8 cellular contexts compared by ENCODE assay signal in the genomic region with DNA sequence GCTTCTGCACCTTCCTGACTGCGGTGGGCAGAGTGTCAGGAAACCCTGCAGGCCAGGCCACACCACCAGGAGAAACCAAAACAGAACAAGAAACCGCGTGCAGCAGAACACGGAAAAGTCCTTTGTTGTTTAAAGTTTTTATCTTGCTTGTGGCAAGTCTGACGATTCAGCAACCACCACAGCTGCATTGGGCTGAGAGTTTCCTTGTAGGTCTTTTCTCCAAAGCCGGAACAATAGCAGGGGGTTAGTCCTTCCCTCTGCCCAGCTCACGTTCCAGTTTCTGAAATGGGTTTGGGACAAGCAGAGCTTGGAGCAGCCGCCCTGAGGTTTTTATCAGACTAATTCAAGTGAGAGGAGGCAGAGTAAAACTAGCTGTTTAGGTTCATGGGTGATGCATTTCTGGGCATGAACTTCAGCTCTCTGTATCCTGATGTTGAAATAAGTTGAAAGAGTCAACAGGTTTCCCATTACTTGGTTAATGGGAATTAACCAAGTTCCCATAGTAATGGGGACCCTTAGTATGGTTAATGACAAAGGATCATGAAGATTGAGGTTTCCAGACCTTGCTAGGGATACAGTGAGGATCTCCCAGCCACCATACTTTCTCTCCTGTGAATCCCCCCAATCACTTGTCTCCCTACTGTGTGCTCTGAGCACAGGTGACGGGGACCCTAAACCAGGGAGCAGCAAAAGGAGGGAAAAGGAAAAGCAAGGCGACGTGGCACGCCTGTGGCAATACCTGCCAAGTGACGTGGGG.
DNase-seq lines count a peak whose midpoint lies in the region; ATAC-seq, FAIRE-seq and TF ChIP-seq lines count a peak whose summit lies in the region.

No MANE protein-coding gene starts in this region.

- POLR2A ChIA-PET in GM12878 (lab: Charles Lee), result interaction anchor here (0.7 to 1.2 kb wide), 2 partner anchors 45 to 113 kb away, joined by 3 to 4 read pairs; no protein-coding TSS in a partner anchor

- ATAC-seq in T-helper 17 cell (peak; percentile 75), GM12878 (no peak)

- intact Hi-C loops in GM12878 (cut with micrococcal nuclease; ENCODE audit: unreplicated experiment) (loop anchor here (1.0 to 5.0 kb wide), 2 partner anchors 45 to 100 kb away; no protein-coding TSS in a partner anchor), stomach (cut with DNase I; ENCODE audit: low total_unique reads) (loop anchor here (5.0 to 10.0 kb wide), 2 partner anchors 112 to 555 kb away; no protein-coding TSS in a partner anchor)

- in situ Hi-C loops in GM12878 (cut with MboI), result loop anchor here (5.0 to 10.0 kb wide), 3 partner anchors 45 to 688 kb away; a partner anchor contains a TSS

- no peaks in the 10 kb centered on the region for H4K20me1 ChIP-seq in GM12878 (ENCODE audit: control insufficient read depth, insufficient read depth)

- WGBS in GM12878 (ENCODE audit: insufficient coverage, insufficient replicate concordance, low lambda C conversion rate, missing lambda C conversion rate), result 29% methylated on average over 13 of the region's 13 CpGs
- WGBS in stomach, 5 donors, result 17 to 40% (median 28%) methylated on average over 13 of the region's 13 CpGs

- H3K36me3 ChIP-seq in GM12878 (ENCODE audit: control insufficient read depth in 2 of 2, insufficient read depth in 2 of 2, low read length in 1 of 2) (no peaks in the 10 kb centered on the region), mucosa of stomach (ENCODE audit: control insufficient read depth, insufficient read depth, low read length) (no peaks in the 10 kb centered on the region), stomach (no peaks in the 10 kb centered on the region)

- BruUV-seq in GM12878 (replicated peaks; lab: Mats Ljungman, UMichigan), result no TSS peak

- peak in 1 of 2 experiments; percentile 55; a peak in 1 of 4 replicates for TF ChIP-seq EP300 in GM12878 (IDR thresholded peaks at IDR 0.05; ENCODE audit: borderline replicate concordance in 1 of 2, control insufficient read depth in 1 of 2, low read depth in 2 of 2, low read length in 2 of 2)
- TF ChIP-seq EP300 in stomach (IDR thresholded peaks at IDR 0.05), result no peak

- H3K79me2 ChIP-seq in GM12878 (ENCODE audit: control insufficient read depth, insufficient read depth, low read length), result no peaks in the 10 kb centered on the region

- no peaks in the 10 kb centered on the region for H3K36me3 Mint-ChIP-seq in T-helper 17 cell (ENCODE audit: low read depth)

- no peaks in the 10 kb centered on the region for H3K27me3 ChIP-seq in GM12878 (replicated peaks in 1 of 2; ENCODE audit: control insufficient read depth in 2 of 2, insufficient read depth in 2 of 2, low read length in 1 of 2)
- H3K27me3 ChIP-seq in mucosa of stomach (ENCODE audit: control insufficient read depth, insufficient read depth, low read length), result no peaks in the 10 kb centered on the region
- H3K27me3 ChIP-seq in stomach, result no peaks in the 10 kb centered on the region

- H3K4me1 ChIP-seq in GM12878 (ENCODE audit: control insufficient read depth, insufficient read depth, low read length), result peaks cover 43% of the 10 kb centered on the region
- H3K4me1 ChIP-seq in mucosa of stomach (ENCODE audit: control insufficient read depth, insufficient read depth, low read length), result peaks cover 37% of the 10 kb centered on the region
- peaks cover 16 to 51% (median 28%) of the 10 kb centered on the region in 4 donors for H3K4me1 ChIP-seq in stomach

- peak overlapping the region; percentile 78 for H3K4me3 Mint-ChIP-seq in T-helper 17 cell

- RAD21 ChIA-PET in GM12878 (lab: Charles Lee; ENCODE audit: unreplicated experiment), result interaction anchor here (0.7 to 10.9 kb wide), 13 partner anchors 16 to 605 kb away, joined by 3 to 208 read pairs (median 41); no protein-coding TSS in a partner anchor

- no peaks in the 10 kb centered on the region for H3K9me3 ChIP-seq in T-helper 17 cell (ENCODE audit: control insufficient read depth, low read length, poor library complexity, severe bottlenecking)
- peaks cover 4% of the 10 kb centered on the region; the same call in 2 of the 3 replicates for H3K9me3 ChIP-seq in GM12878 (replicated peaks; ENCODE audit: control insufficient read depth, insufficient read depth, low read length)
- no peaks in the 10 kb centered on the region for H3K9me3 ChIP-seq in mucosa of stomach (ENCODE audit: control insufficient read depth, low read length)
- no peaks in the 10 kb centered on the region for H3K9me3 ChIP-seq in stomach

- H3K27me3 Mint-ChIP-seq in T-helper 17 cell, result no peaks in the 10 kb centered on the region

- TF ChIP-seq RAD21 in GM12878 (IDR thresholded peaks at IDR 0.05; ENCODE audit: insufficient read depth, low read depth, low read length), result no peak

- H3K4me2 ChIP-seq in GM12878 (ENCODE audit: control insufficient read depth, insufficient read depth), result peak overlapping the region; percentile 32

- peaks cover 29% of the 10 kb centered on the region for H3K4me1 Mint-ChIP-seq in T-helper 17 cell

- DNase-seq in AG20443 (ENCODE audit: low spot score) (peak; percentile 22), T-helper 17 cell (peak in 2 of 3 donors; percentile 11 to 31), GM12878 (ENCODE audit: low read depth, low spot score) (no peak), stomach (peak; percentile 71), HT-29 (ENCODE audit: low spot score) (no peak), NCI-H345 (lab: John Stamatoyannopoulos, UW) (no peak), AG08395 (ENCODE audit: low spot score) (no peak)

- TF ChIP-seq CTCF in GM12878 (IDR thresholded peaks at IDR 0.05 in 2 of 3, conservative IDR thresholded peaks at IDR 0.05 in 1 of 3; ENCODE audit: control insufficient read depth in 2 of 3, extremely low read depth in 1 of 3, insufficient read depth in 1 of 3, low read depth in 3 of 3, low read length in 3 of 3) (no peak), stomach (IDR thresholded peaks at IDR 0.05) (peak in 1 of 7 experiments; percentile 5)

- peak overlapping the region; percentile 73 for H3K27ac ChIP-seq in GM12878 (ENCODE audit: control insufficient read depth, insufficient read depth)
- H3K27ac ChIP-seq in stomach, result peak overlapping the region; percentile 71 to 85 (median 81)

- H2AFZ ChIP-seq in GM12878 (ENCODE audit: control insufficient read depth, low read depth, low read length), result peak overlapping the region; percentile 66

- H3K4me3 ChIP-seq in GM12878 (peak overlapping the region; percentile 36), mucosa of stomach (ENCODE audit: low read length) (no peak overlapping the region), stomach (no peak overlapping the region)

- H3K9ac ChIP-seq in GM12878 (ENCODE audit: control insufficient read depth, insufficient read depth, low read length), result peak overlapping the region; percentile 66
- peak overlapping the region; percentile 54 for H3K9ac ChIP-seq in mucosa of stomach (ENCODE audit: low read length)

- no peak for FAIRE-seq in GM12878 (lab: Jason Lieb, UNC)

- peak overlapping the region; percentile 86 for H3K27ac Mint-ChIP-seq in T-helper 17 cell

- CTCF ChIA-PET in GM12878 (lab: Yijun Ruan, JAX), result interaction anchor here (0.6 to 10.6 kb wide), 8 partner anchors 16 to 553 kb away, joined by 3 to 225 read pairs (median 4); no protein-coding TSS in a partner anchor

- SMC1A ChIA-PET in GM12878 (lab: Charles Lee; ENCODE audit: uncharacterized antibody, unreplicated experiment), result interaction anchor here (0.6 to 9.0 kb wide), 16 partner anchors 9 to 690 kb away, joined by 3 to 268 read pairs (median 8); no protein-coding TSS in a partner anchor

- TF ChIP-seq POLR2A in GM12878 (IDR thresholded peaks at IDR 0.05; ENCODE audit: low read depth, low read length), result no peak
- no peak for TF ChIP-seq POLR2A in stomach (IDR thresholded peaks at IDR 0.05)

TF ChIP-seq in GM12878, 131 proteins besides CTCF, POLR2A, EP300 and RAD21 (continues in another document):
- no peak for TF ChIP-seq ASH2L (IDR thresholded peaks at IDR 0.05; ENCODE audit: borderline replicate concordance, low read depth)
- TF ChIP-seq RUNX3 (IDR thresholded peaks at IDR 0.05; ENCODE audit: low read length), result peak; percentile 91
- peak; percentile 57 to 62; a peak in 3 of 4 replicates for TF ChIP-seq IKZF2 (IDR thresholded peaks at IDR 0.05)
- TF ChIP-seq, protein P1, sequence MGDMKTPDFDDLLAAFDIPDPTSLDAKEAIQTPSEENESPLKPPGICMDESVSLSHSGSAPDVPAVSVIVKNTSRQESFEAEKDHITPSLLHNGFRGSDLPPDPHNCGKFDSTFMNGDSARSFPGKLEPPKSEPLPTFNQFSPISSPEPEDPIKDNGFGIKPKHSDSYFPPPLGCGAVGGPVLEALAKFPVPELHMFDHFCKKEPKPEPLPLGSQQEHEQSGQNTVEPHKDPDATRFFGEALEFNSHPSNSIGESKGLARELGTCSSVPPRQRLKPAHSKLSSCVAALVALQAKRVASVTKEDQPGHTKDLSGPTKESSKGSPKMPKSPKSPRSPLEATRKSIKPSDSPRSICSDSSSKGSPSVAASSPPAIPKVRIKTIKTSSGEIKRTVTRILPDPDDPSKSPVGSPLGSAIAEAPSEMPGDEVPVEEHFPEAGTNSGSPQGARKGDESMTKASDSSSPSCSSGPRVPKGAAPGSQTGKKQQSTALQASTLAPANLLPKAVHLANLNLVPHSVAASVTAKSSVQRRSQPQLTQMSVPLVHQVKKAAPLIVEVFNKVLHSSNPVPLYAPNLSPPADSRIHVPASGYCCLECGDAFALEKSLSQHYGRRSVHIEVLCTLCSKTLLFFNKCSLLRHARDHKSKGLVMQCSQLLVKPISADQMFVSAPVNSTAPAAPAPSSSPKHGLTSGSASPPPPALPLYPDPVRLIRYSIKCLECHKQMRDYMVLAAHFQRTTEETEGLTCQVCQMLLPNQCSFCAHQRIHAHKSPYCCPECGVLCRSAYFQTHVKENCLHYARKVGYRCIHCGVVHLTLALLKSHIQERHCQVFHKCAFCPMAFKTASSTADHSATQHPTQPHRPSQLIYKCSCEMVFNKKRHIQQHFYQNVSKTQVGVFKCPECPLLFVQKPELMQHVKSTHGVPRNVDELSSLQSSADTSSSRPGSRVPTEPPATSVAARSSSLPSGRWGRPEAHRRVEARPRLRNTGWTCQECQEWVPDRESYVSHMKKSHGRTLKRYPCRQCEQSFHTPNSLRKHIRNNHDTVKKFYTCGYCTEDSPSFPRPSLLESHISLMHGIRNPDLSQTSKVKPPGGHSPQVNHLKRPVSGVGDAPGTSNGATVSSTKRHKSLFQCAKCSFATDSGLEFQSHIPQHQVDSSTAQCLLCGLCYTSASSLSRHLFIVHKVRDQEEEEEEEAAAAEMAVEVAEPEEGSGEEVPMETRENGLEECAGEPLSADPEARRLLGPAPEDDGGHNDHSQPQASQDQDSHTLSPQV (IDR thresholded peaks at IDR 0.05), result peak; percentile 49; the same call in 1 of the 2 replicates
- peak; percentile 12; the same call in 1 of the 2 replicates for TF ChIP-seq SMC3 (IDR thresholded peaks at IDR 0.05; ENCODE audit: borderline replicate concordance, low read length)
- no peak for TF ChIP-seq SMARCA5 (IDR thresholded peaks at IDR 0.05)
- no peak for TF ChIP-seq LARP7 (IDR thresholded peaks at IDR 0.05)

Comparison
In these comparisons a context has a peak if more than half of its experiments do, and no peak if none do; other contexts are left out.
1. DNase-seq: peak in AG20443 (single experiment), T-helper 17 cell (2 of 3) and stomach (single experiment); none in GM12878 (single experiment), HT-29 (single experiment), NCI-H345 (single experiment) and AG08395 (single experiment).